15 cellular contexts compared by ENCODE assay signal in the genomic region with DNA sequence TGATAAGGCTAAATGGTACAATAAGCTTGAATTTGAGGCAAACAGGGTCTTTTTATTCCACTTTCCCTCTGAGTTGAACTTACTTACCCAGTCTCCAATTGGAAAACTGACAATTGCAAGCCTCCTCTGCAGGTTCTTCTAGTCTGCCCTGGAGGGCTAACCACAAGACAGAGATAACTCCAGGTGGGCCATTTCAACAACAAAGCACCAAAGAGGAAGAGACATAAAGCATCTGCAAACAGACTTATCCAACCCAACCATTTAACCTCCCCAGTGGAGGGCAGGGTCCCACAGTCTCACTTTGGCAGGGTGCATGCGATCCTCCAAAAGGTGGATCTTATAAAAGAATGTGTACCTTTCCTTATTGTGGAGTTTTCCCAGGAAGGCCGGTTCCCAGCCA.
DNase-seq lines count a peak whose midpoint lies in the region; ATAC-seq and TF ChIP-seq lines count a peak whose summit lies in the region.
"Had no signal": no experiment of that assay in that cellular context is flagged by ENCODE, and none has a peak within 500 bp of the region (broad histone marks: within the 10 kb centered on the region; RNA-seq: fewer than 3 reads in every experiment).

No MANE protein-coding gene starts in this region.

- TF ChIP-seq CTCF in WTC11 (IDR thresholded peaks at IDR 0.05) (no peak), Calu3 (IDR thresholded peaks at IDR 0.05; ENCODE audit: unreplicated experiment) (no peak)

- intact Hi-C loops in Calu3 (cut with micrococcal nuclease; ENCODE audit: unreplicated experiment), result no loop called here

- ATAC-seq in WTC11, result peak; percentile 71
- no peak for ATAC-seq in GM18502 (IDR thresholded peaks at IDR 0.05; ENCODE audit: poor library complexity, unreplicated experiment)
- no peak for ATAC-seq in HG03108 (IDR thresholded peaks at IDR 0.05; ENCODE audit: unreplicated experiment)

- no TSS peak for BruUV-seq in Calu3 (replicated peaks; lab: Mats Ljungman, UMichigan)

- CTCF ChIA-PET in WTC11 (lab: Charles Lee) (no interaction called here), Calu3 (lab: Charles Lee) (no interaction called here)

- H3K9me3 Mint-ChIP-seq in WTC11 (peaks cover 11% of the 10 kb centered on the region), Calu3 (ENCODE audit: low read depth, unreplicated experiment) (no peaks in the 10 kb centered on the region)

- H3K4me1 Mint-ChIP-seq in WTC11, result peaks cover 26% of the 10 kb centered on the region
- H3K4me1 Mint-ChIP-seq in Calu3 (ENCODE audit: low read depth, unreplicated experiment), result no peaks in the 10 kb centered on the region
- H3K4me1 Mint-ChIP-seq: CD4-positive, alpha-beta memory T cell had no signal

- POLR2A ChIA-PET in WTC11 (lab: Charles Lee), result no interaction called here

- no peak overlapping the region for H3K4me3 Mint-ChIP-seq in WTC11
- H3K4me3 Mint-ChIP-seq in Calu3 (ENCODE audit: low read depth, unreplicated experiment), result no peak overlapping the region
- H3K4me3 Mint-ChIP-seq: CD4-positive, alpha-beta memory T cell had no signal

- H3K27ac Mint-ChIP-seq in WTC11 (no peak overlapping the region), Calu3 (ENCODE audit: unreplicated experiment) (no peak overlapping the region)
- H3K27ac Mint-ChIP-seq: CD4-positive, alpha-beta memory T cell had no signal

- H3K27me3 Mint-ChIP-seq in WTC11 (ENCODE audit: low read depth) (no peaks in the 10 kb centered on the region), Calu3 (ENCODE audit: unreplicated experiment) (no peaks in the 10 kb centered on the region)
- H3K27me3 Mint-ChIP-seq: CD4-positive, alpha-beta memory T cell had no signal

- H3K36me3 Mint-ChIP-seq in WTC11, result peaks cover 2% of the 10 kb centered on the region; the same call in 1 of the 2 replicates
- no peaks in the 10 kb centered on the region for H3K36me3 Mint-ChIP-seq in Calu3 (ENCODE audit: insufficient read depth, unreplicated experiment)
- H3K36me3 Mint-ChIP-seq: CD4-positive, alpha-beta memory T cell had no signal

- peak; percentile 40 for DNase-seq in ELF-1 (ENCODE audit: low read depth, low spot score)
- no peak for DNase-seq in WTC11 (ENCODE audit: low spot score)
- DNase-seq in islet precursor cell, result peak; percentile 66
- no peak for DNase-seq in Calu3
- DNase-seq: C1 segment of cervical spinal cord; CD4-positive, alpha-beta memory T cell; COR-L47; DMS153; EL; GF-D8; GOT3; H7; HCEC 1CT had no signal

TF ChIP-seq in WTC11, 78 proteins besides CTCF, POLR2A, EP300 and RAD21:
- TF ChIP-seq, protein P1, sequence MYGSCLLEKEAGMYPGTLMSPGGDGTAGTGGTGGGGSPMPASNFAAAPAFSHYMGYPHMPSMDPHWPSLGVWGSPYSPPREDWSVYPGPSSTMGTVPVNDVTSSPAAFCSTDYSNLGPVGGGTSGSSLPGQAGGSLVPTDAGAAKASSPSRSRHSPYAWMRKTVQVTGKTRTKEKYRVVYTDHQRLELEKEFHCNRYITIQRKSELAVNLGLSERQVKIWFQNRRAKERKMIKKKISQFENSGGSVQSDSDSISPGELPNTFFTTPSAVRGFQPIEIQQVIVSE (CRISPR knock-in tag; IDR thresholded peaks at IDR 0.05; ENCODE audit: borderline replicate concordance), result no peak
- TF ChIP-seq, protein P2, sequence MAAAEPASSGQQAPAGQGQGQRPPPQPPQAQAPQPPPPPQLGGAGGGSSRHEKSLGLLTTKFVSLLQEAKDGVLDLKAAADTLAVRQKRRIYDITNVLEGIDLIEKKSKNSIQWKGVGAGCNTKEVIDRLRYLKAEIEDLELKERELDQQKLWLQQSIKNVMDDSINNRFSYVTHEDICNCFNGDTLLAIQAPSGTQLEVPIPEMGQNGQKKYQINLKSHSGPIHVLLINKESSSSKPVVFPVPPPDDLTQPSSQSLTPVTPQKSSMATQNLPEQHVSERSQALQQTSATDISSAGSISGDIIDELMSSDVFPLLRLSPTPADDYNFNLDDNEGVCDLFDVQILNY (CRISPR knock-in tag; IDR thresholded peaks at IDR 0.05), result no peak
- TF ChIP-seq ZNF423 (CRISPR knock-in tag; IDR thresholded peaks at IDR 0.05), result peak; percentile 14; the same call in 1 of the 2 replicates

Comparison
In these comparisons a context has a peak if more than half of its experiments do, and no peak if none do; other contexts are left out.
1. DNase-seq: peak in ELF-1 (single experiment) and islet precursor cell (single experiment); none in WTC11 (single experiment) and Calu3 (single experiment).